ENCODE assay signal across 9 cellular contexts in genomic region chr7:138396251-138397070, GRCh38.
DNase-seq lines count a peak whose midpoint lies in the region; ATAC-seq and TF ChIP-seq lines count a peak whose summit lies in the region.
"Had no signal": no experiment of that assay in that cellular context is flagged by ENCODE, and none has a peak within 500 bp of the region (broad histone marks: within the 10 kb centered on the region; RNA-seq: fewer than 3 reads in every experiment).

No MANE protein-coding gene starts in this region.

- no peak for TF ChIP-seq EP300 in transverse colon (IDR thresholded peaks at IDR 0.05; ENCODE audit: low read depth)

- H3K36me3 ChIP-seq in transverse colon (no peaks in the 10 kb centered on the region), MG63 (no peaks in the 10 kb centered on the region)

- intact Hi-C loops in transverse colon (cut with DNase I; ENCODE audit: low total_unique reads), result no loop called here

- no peaks in the 10 kb centered on the region for H3K4me1 ChIP-seq in transverse colon

- in situ Hi-C loops in transverse colon (cut with MboI; ENCODE audit: low pct_ligation_motif_present in 1 of 4, low pct_unique_long_range_greater_than_20kb in 1 of 4, low sequenced_read_pairs in 3 of 4), result no loop called here

- DNase-seq in NCI-H1417 (lab: John Stamatoyannopoulos, UW), result peak in 2 of 3 experiments; percentile 32 to 73
- no peak for DNase-seq in NCI-H1417 treated with DMSO at 0.1 percent for 48 hours (lab: John Stamatoyannopoulos, UW)
- DNase-seq in SW480 (ENCODE audit: low spot score), result peak; percentile 99
- peak; percentile 17 for DNase-seq in transverse colon
- no peak for DNase-seq in NCI-H1048 (lab: John Stamatoyannopoulos, UW)
- no peak for DNase-seq in MG63
- no peak for DNase-seq in DMS 273 treated with DMSO at 0.1 percent for 48 hours (lab: John Stamatoyannopoulos, UW)
- DNase-seq: stimulated activated CD8-positive, alpha-beta memory T cell treated with anti-CD3 and anti-CD28 coated beads, Interleukin-4, amount 100 ng/mL, for 48 hours had no signal

- H3K4me3 ChIP-seq in transverse colon (no peak overlapping the region), MG63 (no peak overlapping the region)

- no peak for TF ChIP-seq CTCF in transverse colon (IDR thresholded peaks at IDR 0.05)

- 67 to 76% methylated on average over 3 of the region's 3 CpGs for WGBS in transverse colon (ENCODE audit: low coverage in 1 of 2), 2 donors

- ATAC-seq in HG02943 (IDR thresholded peaks at IDR 0.05; ENCODE audit: low read depth, unreplicated experiment), result peak; percentile 98

- H3K27ac ChIP-seq in transverse colon, result no peak overlapping the region

- H3K27me3 ChIP-seq in transverse colon (no peaks in the 10 kb centered on the region), MG63 (no peaks in the 10 kb centered on the region)

- no peak for TF ChIP-seq POLR2A in transverse colon (IDR thresholded peaks at IDR 0.05)

- H3K9me3 ChIP-seq in transverse colon (no peaks in the 10 kb centered on the region), MG63 (no peaks in the 10 kb centered on the region)

Comparison
In these comparisons a context has a peak if more than half of its experiments do, and no peak if none do; other contexts are left out.
1. DNase-seq: peak in NCI-H1417 (2 of 3), SW480 (single experiment) and transverse colon (single experiment); none in NCI-H1417 treated with DMSO at 0.1 percent for 48 hours (single experiment), NCI-H1048 (single experiment), MG63 (single experiment) and DMS 273 treated with DMSO at 0.1 percent for 48 hours (single experiment).